ENCODE assay signal across 15 cellular contexts in the genomic region with DNA sequence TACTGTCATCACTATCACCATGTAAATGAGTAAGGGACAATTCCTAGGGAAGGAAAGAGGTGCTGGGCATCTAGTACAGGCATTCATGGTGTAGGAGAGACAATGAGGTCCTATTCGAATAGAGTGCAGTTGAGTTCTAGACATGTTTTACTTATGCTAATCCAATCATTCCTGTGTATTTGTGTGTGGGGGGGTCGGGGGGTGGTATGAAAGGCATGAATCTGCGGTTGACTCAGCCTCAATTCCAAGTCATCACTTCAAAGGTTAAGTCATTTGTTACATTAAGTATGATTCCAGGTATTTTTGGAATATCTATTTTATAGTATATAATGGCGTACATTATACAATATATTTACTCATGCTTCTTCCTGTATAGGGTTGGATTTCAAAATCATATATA.
A peak's percentile ranks its signal among the peaks of the same experiment; 100 is the strongest.
DNase-seq lines count a peak whose midpoint lies in the region; ATAC-seq, FAIRE-seq and TF ChIP-seq lines count a peak whose summit lies in the region.
"Had no signal": no experiment of that assay in that cellular context is flagged by ENCODE, and none has a peak within 500 bp of the region (broad histone marks: within the 10 kb centered on the region; RNA-seq: fewer than 3 reads in every experiment).

No MANE protein-coding gene starts in this region.

- intact Hi-C loops in esophagus muscularis mucosa (cut with DNase I): no loop called here
- intact Hi-C loops in MCF 10A (cut with micrococcal nuclease): no loop called here

- H4K20me1 ChIP-seq in GM23248 (ENCODE audit: insufficient read depth): no peaks in the 10 kb centered on the region
- H4K20me1 ChIP-seq: BLaER1 treated with 17β-estradiol and CSF1 and Interleukin-3, amounts not matched to agents 10 nM and 100 nM had no signal

- peaks cover 21% of the 10 kb centered on the region for H3F3A ChIP-seq in GM23248 (ENCODE audit: insufficient read depth)

- H3K4me1 ChIP-seq in ACC112 (ENCODE audit: control insufficient read depth, insufficient read depth, low read length, unreplicated experiment) (peaks cover 30% of the 10 kb centered on the region), GM23248 (ENCODE audit: insufficient read depth) (peaks cover 27% of the 10 kb centered on the region), esophagus muscularis mucosa (no peaks in the 10 kb centered on the region)
- H3K4me1 ChIP-seq: BLaER1 treated with 17β-estradiol and CSF1 and Interleukin-3, amounts not matched to agents 10 nM and 100 nM had no signal

- BruUV-seq in MCF 10A (replicated peaks; lab: Mats Ljungman, UMichigan): no TSS peak

- H3K4me1 Mint-ChIP-seq in MCF 10A (ENCODE audit: insufficient read depth, unreplicated experiment): no peaks in the 10 kb centered on the region

- POLR2A ChIA-PET in MCF 10A (lab: Yijun Ruan, JAX): no interaction called here

- H3K4me3 Mint-ChIP-seq in MCF 10A (ENCODE audit: unreplicated experiment): no peak overlapping the region
- H3K4me3 Mint-ChIP-seq: CD4-positive, alpha-beta T cell had no signal

- no peak for TF ChIP-seq EP300 in esophagus muscularis mucosa (IDR thresholded peaks at IDR 0.05)

- no peak overlapping the region for H3K27ac Mint-ChIP-seq in MCF 10A (ENCODE audit: low read depth, unreplicated experiment)
- H3K27ac Mint-ChIP-seq: CD4-positive, alpha-beta T cell had no signal

- no peaks in the 10 kb centered on the region for H3K9me2 ChIP-seq in GM23248 (ENCODE audit: insufficient read depth)

- no peak overlapping the region for H3K9ac ChIP-seq in GM23248
- H3K9ac ChIP-seq: BLaER1 treated with 17β-estradiol and CSF1 and Interleukin-3, amounts not matched to agents 10 nM and 100 nM had no signal

- H3K27me3 ChIP-seq in ACC112 (ENCODE audit: insufficient read depth, low read length) (no peaks in the 10 kb centered on the region), GM23248 (replicated peaks; ENCODE audit: insufficient read depth) (no peaks in the 10 kb centered on the region), esophagus muscularis mucosa (no peaks in the 10 kb centered on the region)
- H3K27me3 ChIP-seq: BLaER1 treated with 17β-estradiol and CSF1 and Interleukin-3, amounts not matched to agents 10 nM and 100 nM had no signal

- FAIRE-seq in GM12891 (lab: Jason Lieb, UNC): no peak
- FAIRE-seq: H54 had no signal

- H2AFZ ChIP-seq in ACC112 (ENCODE audit: low read length, unreplicated experiment) (no peak overlapping the region), GM23248 (no peak overlapping the region)

- H3K27me3 Mint-ChIP-seq in MCF 10A (ENCODE audit: insufficient read depth, unreplicated experiment): no peaks in the 10 kb centered on the region

- in situ Hi-C loops in GM23248 (cut with MboI): no loop called here

- H3K4me3 ChIP-seq in ACC112 (ENCODE audit: low read depth, low read length): no peak overlapping the region
- H3K4me3 ChIP-seq in GM23248: no peak overlapping the region
- H3K4me3 ChIP-seq in esophagus muscularis mucosa: no peak overlapping the region
- H3K4me3 ChIP-seq: BLaER1 treated with 17β-estradiol and CSF1 and Interleukin-3, amounts not matched to agents 10 nM and 100 nM had no signal

- WGBS in GM23248 (ENCODE audit: low coverage in 1 of 2, low lambda C conversion rate in 2 of 2, missing lambda C conversion rate in 2 of 2), 2 experiments: 82 to 87% methylated on average over 4 of the region's 4 CpGs
- 93% methylated on average over 4 of the region's 4 CpGs for WGBS in esophagus muscularis mucosa

- TF ChIP-seq CTCF in esophagus muscularis mucosa (IDR thresholded peaks at IDR 0.05) (no peak), MCF 10A (IDR thresholded peaks at IDR 0.05; ENCODE audit: unreplicated experiment) (no peak)

- CTCF ChIA-PET in MCF 10A (lab: Yijun Ruan, JAX): no interaction called here

- H3K27ac ChIP-seq in ACC112 (ENCODE audit: low read depth, low read length): peak overlapping the region; percentile 67
- peak overlapping the region; percentile 37; the same call in 1 of the 2 replicates for H3K27ac ChIP-seq in GM23248
- no peak overlapping the region for H3K27ac ChIP-seq in esophagus muscularis mucosa (replicated peaks in 1 of 4)
- H3K27ac ChIP-seq: BLaER1 treated with 17β-estradiol and CSF1 and Interleukin-3, amounts not matched to agents 10 nM and 100 nM had no signal

- H3K4me2 ChIP-seq in GM23248 (ENCODE audit: unreplicated experiment): no peak overlapping the region
- H3K4me2 ChIP-seq: BLaER1 treated with 17β-estradiol and CSF1 and Interleukin-3, amounts not matched to agents 10 nM and 100 nM had no signal

- ATAC-seq in HG03196 (IDR thresholded peaks at IDR 0.05; ENCODE audit: unreplicated experiment): no peak

- H3K36me3 Mint-ChIP-seq in MCF 10A (ENCODE audit: insufficient read depth, unreplicated experiment): no peaks in the 10 kb centered on the region

- no peak for DNase-seq in GM23248
- DNase-seq in M059J (ENCODE audit: low read depth): peak; percentile 16
- DNase-seq in esophagus muscularis mucosa (ENCODE audit: extremely low spot score): peak; percentile 34
- DNase-seq in MCF 10A (ENCODE audit: unreplicated experiment): no peak
- DNase-seq in GM12891 (ENCODE audit: insufficient read length, low spot score): no peak
- no peak for DNase-seq in stimulated activated CD4-positive, alpha-beta T cell treated with anti-CD3 and anti-CD28 coated beads, Interleukin-4, amount 100 ng/mL, for 4 hours
- DNase-seq: 8988T; ACHN; CD4-positive, alpha-beta T cell; DMS79; GF-D8 had no signal

- H3K9me3 Mint-ChIP-seq in MCF 10A (ENCODE audit: unreplicated experiment): peaks cover 6% of the 10 kb centered on the region

- H3K36me3 ChIP-seq in ACC112 (ENCODE audit: insufficient read depth, low read length) (no peaks in the 10 kb centered on the region), GM23248 (ENCODE audit: low read depth) (no peaks in the 10 kb centered on the region), esophagus muscularis mucosa (no peaks in the 10 kb centered on the region)
- H3K36me3 ChIP-seq: BLaER1 treated with 17β-estradiol and CSF1 and Interleukin-3, amounts not matched to agents 10 nM and 100 nM had no signal

- TF ChIP-seq POLR2A in esophagus muscularis mucosa (IDR thresholded peaks at IDR 0.05; ENCODE audit: low read depth) (no peak), GM12891 (IDR thresholded peaks at IDR 0.05; ENCODE audit: low read depth, low read length) (no peak)

- no peaks in the 10 kb centered on the region for H3K79me2 ChIP-seq in ACC112 (ENCODE audit: control insufficient read depth, insufficient read depth, low read length, unreplicated experiment)
- H3K79me2 ChIP-seq in GM23248 (ENCODE audit: insufficient read depth): no peaks in the 10 kb centered on the region

- H3K9me3 ChIP-seq in GM23248 (ENCODE audit: low read depth) (no peaks in the 10 kb centered on the region), esophagus muscularis mucosa (no peaks in the 10 kb centered on the region)

TF ChIP-seq in GM12891, 5 proteins besides CTCF, POLR2A, EP300 and RAD21:
- no peak for TF ChIP-seq TAF1 (IDR thresholded peaks at IDR 0.05; ENCODE audit: low read depth, low read length)
- TF ChIP-seq PAX5 (IDR thresholded peaks at IDR 0.05; ENCODE audit: insufficient read depth, low read length, severe bottlenecking): no peak
- no peak for TF ChIP-seq POLR2AphosphoS5 (IDR thresholded peaks at IDR 0.05; ENCODE audit: low read depth, low read length)
- no peak for TF ChIP-seq POU2F2 (IDR thresholded peaks at IDR 0.05; ENCODE audit: low read depth, low read length)
- TF ChIP-seq SPI1 (IDR thresholded peaks at IDR 0.05; ENCODE audit: low read depth, low read length): no peak

Comparison
In these comparisons a context has a peak if more than half of its experiments do, and no peak if none do; other contexts are left out.
1. H3K27ac ChIP-seq: peak in ACC112 (single experiment) and GM23248 (single experiment); none in esophagus muscularis mucosa (0 of 4).
2. DNase-seq: peak in M059J (single experiment) and esophagus muscularis mucosa (single experiment); none in GM23248 (single experiment), MCF 10A (single experiment), GM12891 (single experiment) and stimulated activated CD4-positive, alpha-beta T cell treated with anti-CD3 and anti-CD28 coated beads, Interleukin-4, amount 100 ng/mL, for 4 hours (0 of 2).